Comparison of ENCODE assay signal across 8 cellular contexts in genomic region chr2:10303174-10303633, GRCh38. TPM values are rescaled to one million over a fixed set of nuclear protein-coding genes. Genes with fewer than 3 reads are reported as not detected.
DNase-seq lines count a peak whose midpoint lies in the region; ATAC-seq, FAIRE-seq and TF ChIP-seq lines count a peak whose summit lies in the region.

No MANE protein-coding gene starts in this region.

- H3K4me2 ChIP-seq in KMS-11, result peak overlapping the region; percentile 98

- H2AFZ ChIP-seq in KMS-11 (ENCODE audit: low read depth), result peak overlapping the region; percentile 72

- intact Hi-C loops in ascending aorta (cut with DNase I) (loop anchor here (2.0 to 10.0 kb wide), 4 partner anchors 144 to 509 kb away; partner anchors contain the start of genes KLF11, ODC1, PDIA6 and RRM2), kidney (cut with DNase I) (no loop called here), stomach (cut with DNase I; ENCODE audit: low total_unique reads) (no loop called here)

- no peaks in the 10 kb centered on the region for H3K27me3 ChIP-seq in KMS-11 (ENCODE audit: insufficient read depth, low read depth)
- no peaks in the 10 kb centered on the region for H3K27me3 ChIP-seq in ascending aorta
- no peaks in the 10 kb centered on the region for H3K27me3 ChIP-seq in stomach

- ATAC-seq in GM18519 (IDR thresholded peaks at IDR 0.05; ENCODE audit: low FRiP score, unreplicated experiment), result no peak

- H3K27me3 Mint-ChIP-seq in activated T-cell treated with anti-CD3 and anti-CD28 coated beads, Interleukin-2, amount 50 U/mL, for 24 hours, result no peaks in the 10 kb centered on the region

- H3K9ac ChIP-seq in KMS-11 (peak overlapping the region; percentile 22; the same call in 1 of the 2 replicates), kidney (ENCODE audit: low read length in 2 of 2) (peak overlapping the region; percentile 8 to 80)

- no peak for TF ChIP-seq POLR2A in stomach (IDR thresholded peaks at IDR 0.05)

- no peak for FAIRE-seq in kidney (lab: Jason Lieb, UNC)

- H3K4me1 ChIP-seq in KMS-11 (ENCODE audit: low read depth, poor library complexity, severe bottlenecking), result peaks cover 30% of the 10 kb centered on the region
- H3K4me1 ChIP-seq in ascending aorta, result peaks cover 0 to 6% of the 10 kb centered on the region in 2 donors
- peaks cover 19 to 31% of the 10 kb centered on the region in 2 donors for H3K4me1 ChIP-seq in kidney (ENCODE audit: control insufficient read depth in 1 of 2, insufficient read depth in 1 of 2, low read depth in 1 of 2, low read length in 2 of 2)
- H3K4me1 ChIP-seq in stomach, result peaks cover 42 to 61% (median 53%) of the 10 kb centered on the region in 4 donors

- H4K20me1 ChIP-seq in KMS-11 (ENCODE audit: insufficient read depth), result no peaks in the 10 kb centered on the region

- peaks cover 5% of the 10 kb centered on the region for H3K9me3 Mint-ChIP-seq in activated T-cell treated with anti-CD3 and anti-CD28 coated beads, Interleukin-2, amount 50 U/mL, for 24 hours

- H3K79me2 ChIP-seq in KMS-11 (ENCODE audit: insufficient read depth, low read depth), result peaks cover 6% of the 10 kb centered on the region; the same call in 1 of the 2 replicates

- H3K36me3 Mint-ChIP-seq in activated T-cell treated with anti-CD3 and anti-CD28 coated beads, Interleukin-2, amount 50 U/mL, for 24 hours (ENCODE audit: low read depth), result peaks cover 9% of the 10 kb centered on the region

- H3K36me3 ChIP-seq in KMS-11 (ENCODE audit: insufficient read depth) (no peaks in the 10 kb centered on the region), ascending aorta (no peaks in the 10 kb centered on the region), kidney (ENCODE audit: control insufficient read depth in 1 of 2, insufficient read depth in 2 of 2, low read length in 2 of 2) (no peaks in the 10 kb centered on the region), stomach (no peaks in the 10 kb centered on the region)

- no peak for TF ChIP-seq EP300 in stomach (IDR thresholded peaks at IDR 0.05)

- WGBS in stomach, 5 donors, result 0 to 1% (median 0%) methylated on average over 32 to 42 of the region's 42 CpGs

- H3K27ac ChIP-seq in KMS-11, result no peak overlapping the region
- H3K27ac ChIP-seq in ascending aorta, result peak overlapping the region in 1 of 2 donors; percentile 78
- H3K27ac ChIP-seq in kidney (ENCODE audit: low read depth in 2 of 2, low read length in 2 of 2), result peak overlapping the region; percentile 67 to 84
- H3K27ac ChIP-seq in stomach, result peak overlapping the region; percentile 82 to 91 (median 89)

- no peak for TF ChIP-seq CTCF in KMS-11 (conservative IDR thresholded peaks at IDR 0.05; ENCODE audit: low read depth, low read length)
- no peak for TF ChIP-seq CTCF in ascending aorta (IDR thresholded peaks at IDR 0.05)
- no peak for TF ChIP-seq CTCF in kidney (IDR thresholded peaks at IDR 0.05; ENCODE audit: borderline replicate concordance, extremely low read depth, insufficient read depth)
- no peak for TF ChIP-seq CTCF in stomach (IDR thresholded peaks at IDR 0.05)

- DNase-seq in activated T-cell treated with anti-CD3 and anti-CD28 coated beads, Interleukin-2, amount 50 U/mL, for 24 hours, result no peak
- no peak for DNase-seq in activated T-cell treated with anti-CD3 and anti-CD28 coated beads, Interleukin-2, amount 50 U/mL, for 1 hour
- DNase-seq in ascending aorta (ENCODE audit: low spot score in 2 of 2), result peak in 1 of 2 donors; percentile 69
- DNase-seq in kidney, result peak; percentile 81
- peak; percentile 41 for DNase-seq in stomach
- no peak for DNase-seq in NCI-H1092 treated with DMSO at 0.1 percent for 48 hours (lab: John Stamatoyannopoulos, UW)

- peaks cover 80% of the 10 kb centered on the region for H3K4me1 Mint-ChIP-seq in activated T-cell treated with anti-CD3 and anti-CD28 coated beads, Interleukin-2, amount 50 U/mL, for 24 hours (ENCODE audit: low read depth)

- H3K27ac Mint-ChIP-seq in activated T-cell treated with anti-CD3 and anti-CD28 coated beads, Interleukin-2, amount 50 U/mL, for 24 hours, result peak overlapping the region; percentile 83

- H3K9me3 ChIP-seq in ascending aorta (no peaks in the 10 kb centered on the region), kidney (ENCODE audit: control insufficient read depth in 1 of 2, low read length in 2 of 2) (no peaks in the 10 kb centered on the region), stomach (no peaks in the 10 kb centered on the region)

- peak overlapping the region; percentile 96 for H3K4me3 Mint-ChIP-seq in activated T-cell treated with anti-CD3 and anti-CD28 coated beads, Interleukin-2, amount 50 U/mL, for 24 hours

- H3K4me3 ChIP-seq in KMS-11 (IDR thresholded peaks at IDR 0.05; ENCODE audit: insufficient read depth, low read depth, low read length), result no peak overlapping the region
- peak overlapping the region; percentile 68 to 92 for H3K4me3 ChIP-seq in ascending aorta
- peak overlapping the region; percentile 90 to 95 for H3K4me3 ChIP-seq in kidney (ENCODE audit: low read length in 2 of 2)
- H3K4me3 ChIP-seq in stomach, result peak overlapping the region; percentile 74 to 95 (median 83)

RNA-seq across cellular contexts. Expression of gene HPCAL1, which starts 0.5 kb away (rescaled TPM):
- total RNA-seq in ascending aorta (401 TPM), kidney (47.3 TPM), stomach (100 to 1,000 TPM in 2 of 5 donors, 10 to 100 TPM in 3; 14.0 to 571 (median 89.3) TPM)
- polyA plus RNA-seq in kidney (ENCODE audit: insufficient read depth, low read depth, low replicate concordance) (121 TPM), stomach (10 to 100 TPM; 46.4 to 97.9 (median 81.6) TPM)

Comparison
In these comparisons a context has a peak if more than half of its experiments do, and no peak if none do; other contexts are left out.
1. DNase-seq: peak in kidney (single experiment) and stomach (single experiment); none in activated T-cell treated with anti-CD3 and anti-CD28 coated beads, Interleukin-2, amount 50 U/mL, for 24 hours (single experiment), activated T-cell treated with anti-CD3 and anti-CD28 coated beads, Interleukin-2, amount 50 U/mL, for 1 hour (single experiment) and NCI-H1092 treated with DMSO at 0.1 percent for 48 hours (single experiment).